In the genomic region with DNA sequence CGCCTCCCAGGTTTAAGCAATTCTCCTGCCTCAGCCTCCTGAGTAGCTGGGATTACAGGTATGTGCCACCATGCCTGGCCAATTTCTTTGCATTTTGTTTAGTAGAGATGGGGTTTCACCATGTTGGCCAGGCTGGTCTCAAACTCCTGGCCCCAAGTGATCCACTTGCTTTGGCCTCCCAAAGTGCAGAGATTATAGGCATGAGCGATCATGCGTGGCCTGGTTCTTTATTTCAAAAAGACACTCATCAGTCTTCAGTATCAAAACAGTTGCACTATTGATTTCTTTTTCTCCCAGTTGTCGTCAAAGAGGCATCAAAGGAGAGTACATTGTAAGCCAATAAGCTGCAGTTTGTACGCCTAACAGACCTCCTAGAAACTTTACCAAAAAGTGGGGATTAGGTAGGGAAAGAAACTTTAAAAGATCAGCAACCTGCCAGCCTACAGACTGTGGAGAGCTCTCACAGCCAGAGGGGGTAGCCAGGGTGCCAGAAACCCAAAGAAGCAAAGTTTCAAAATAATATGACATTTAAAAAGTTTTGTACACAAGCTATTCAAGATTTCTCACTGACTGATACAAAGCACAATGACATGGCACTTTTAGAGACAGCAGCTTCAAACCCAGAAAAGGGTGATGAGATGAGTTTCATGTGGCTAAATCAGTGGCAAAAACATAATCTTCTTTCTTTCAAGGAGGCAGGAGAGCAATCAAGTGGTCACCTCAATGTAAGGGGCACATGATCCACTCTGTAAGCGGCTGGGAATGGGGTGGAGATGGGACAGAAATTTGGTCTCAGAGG, we compare ENCODE assay signal across 25 cellular contexts.
A peak's percentile ranks its signal among the peaks of the same experiment; 100 is the strongest.
DNase-seq lines count a peak whose midpoint lies in the region; TF ChIP-seq lines count a peak whose summit lies in the region.
"Had no signal": no experiment of that assay in that cellular context is flagged by ENCODE, and none has a peak within 500 bp of the region (broad histone marks: within the 10 kb centered on the region; RNA-seq: fewer than 3 reads in every experiment).

No MANE protein-coding gene starts in this region.

- no peaks in the 10 kb centered on the region for H3K9me3 ChIP-seq in HEK293 (ENCODE audit: control insufficient read depth, insufficient read depth, low read depth, low read length)
- peaks cover 5% of the 10 kb centered on the region for H3K9me3 ChIP-seq in WERI-Rb-1 (ENCODE audit: severe bottlenecking)
- no peaks in the 10 kb centered on the region for H3K9me3 ChIP-seq in osteoblast (ENCODE audit: low read depth, low read length)
- H3K9me3 ChIP-seq: esophagus muscularis mucosa, gastroesophageal sphincter, MG63, psoas muscle had no signal

- CTCF ChIA-PET in HEK293 (lab: Yijun Ruan, JAX): interaction anchor here (1.5 kb wide), 1 partner anchor 47 kb away, joined by 3 read pairs; no protein-coding TSS in a partner anchor

- no peaks in the 10 kb centered on the region for H3K79me2 ChIP-seq in osteoblast (ENCODE audit: insufficient read depth, low read length)

- TF ChIP-seq CTCF in HEK293 (tag by site-specific recombination; IDR thresholded peaks at IDR 0.05) (no peak), WERI-Rb-1 (IDR thresholded peaks at IDR 0.05; ENCODE audit: low read depth, low read length) (no peak), osteoblast (IDR thresholded peaks at IDR 0.05; ENCODE audit: extremely low read depth, low read depth, low read length) (no peak), GM10266 (IDR thresholded peaks at IDR 0.05; ENCODE audit: control insufficient read depth, insufficient read depth, low read depth, missing control alignments) (no peak)

- H3K4me3 ChIP-seq in HEK293 (ENCODE audit: low read depth, low read length) (no peak overlapping the region), WERI-Rb-1 (ENCODE audit: low read depth, low read length) (no peak overlapping the region), osteoblast (ENCODE audit: insufficient read depth, low read length) (no peak overlapping the region)
- H3K4me3 ChIP-seq: esophagus muscularis mucosa, gastroesophageal sphincter, MG63, psoas muscle had no signal

- POLR2A ChIA-PET in HEK293 (lab: Yijun Ruan, JAX): interaction anchor here (1.4 kb wide), 1 partner anchor 11 kb away, joined by 5 read pairs; no protein-coding TSS in a partner anchor

- H3K27me3 ChIP-seq in WERI-Rb-1 (ENCODE audit: insufficient read depth, low read depth, severe bottlenecking): no peaks in the 10 kb centered on the region
- no peaks in the 10 kb centered on the region for H3K27me3 ChIP-seq in osteoblast (ENCODE audit: insufficient read depth, low read length)
- H3K27me3 ChIP-seq: esophagus muscularis mucosa, gastroesophageal sphincter, MG63 had no signal

- no peaks in the 10 kb centered on the region for H4K20me1 ChIP-seq in osteoblast (ENCODE audit: insufficient read depth, low read length)

- in situ Hi-C loops in ACHN (cut with HindIII; ENCODE audit: low pct_ligation_motif_present, low pct_unique_long_range_greater_than_20kb, low sequenced_read_pairs): no loop called here

- H2AFZ ChIP-seq in osteoblast (ENCODE audit: low read length): peak overlapping the region; percentile 58

- H3K4me1 ChIP-seq in HEK293 (ENCODE audit: control insufficient read depth, insufficient read depth, low read length): no peaks in the 10 kb centered on the region
- H3K4me1 ChIP-seq in osteoblast (ENCODE audit: insufficient read depth, low read length): peaks cover 47% of the 10 kb centered on the region

- H3K36me3 ChIP-seq in HEK293 (ENCODE audit: control insufficient read depth in 2 of 2, insufficient read depth in 1 of 2, low read length in 2 of 2) (no peaks in the 10 kb centered on the region), WERI-Rb-1 (no peaks in the 10 kb centered on the region), osteoblast (ENCODE audit: insufficient read depth, low read length) (no peaks in the 10 kb centered on the region)
- H3K36me3 ChIP-seq: esophagus muscularis mucosa, gastroesophageal sphincter, MG63 had no signal

- H3K27ac ChIP-seq in HEK293 (ENCODE audit: extremely low read depth, low read depth, low read length) (no peak overlapping the region), WERI-Rb-1 (no peak overlapping the region), osteoblast (ENCODE audit: low read depth, low read length) (peak overlapping the region; percentile 93)
- H3K27ac ChIP-seq: esophagus muscularis mucosa, gastroesophageal sphincter, psoas muscle had no signal

- DNase-seq in ACHN (peak; percentile 9), WERI-Rb-1 (peak; percentile 69), osteoblast (ENCODE audit: insufficient read length, low spot score, missing footprints) (no peak), anterior cingulate cortex (lab: John Stamatoyannopoulos, UW) (no peak), T-helper 1 cell (no peak), GM10266 (ENCODE audit: extremely low spot score) (no peak)
- no peak for DNase-seq in activated CD4-positive, alpha-beta T cell treated with anti-CD3 and anti-CD28 coated beads, Interleukin-2, amount 50 U/mL, for 1 hour
- DNase-seq: activated CD4-positive, alpha-beta T cell treated with anti-CD3 and anti-CD28 coated beads, Interleukin-2, amount 50 U/mL, for 4 hours; activated naive CD4-positive, alpha-beta T cell treated with Interleukin-2 at 50 U/mL for 16 hours; activated T-cell treated with anti-CD3 and anti-CD28 coated beads, Interleukin-2, amount 50 U/mL, for 1 hour; cerebellar nuclear complex; effector CD8-positive, alpha-beta T cell; HCEC 1CT; left colon; midbrain; NCI-H187; NCI-H526 treated with DMSO at 0.1 percent for 48 hours; psoas muscle; SHP77 treated with DMSO at 0.1 percent for 48 hours; small intestine; stimulated activated CD4-positive, alpha-beta T cell treated with anti-CD3 and anti-CD28 coated beads, Interleukin-4, amount 100 ng/mL, for 1 hour had no signal

- peak overlapping the region; percentile 80 for H3K4me2 ChIP-seq in osteoblast (ENCODE audit: insufficient read depth, low read length)

TF ChIP-seq in HEK293, 187 proteins besides CTCF, POLR2A, EP300 and RAD21:
- TF ChIP-seq MYNN (tag by site-specific recombination; IDR thresholded peaks at IDR 0.05; ENCODE audit: borderline replicate concordance) (no peak), ZNF558 (tag by site-specific recombination; IDR thresholded peaks at IDR 0.05) (no peak), ZNF19 (tag by site-specific recombination; IDR thresholded peaks at IDR 0.05; ENCODE audit: low read depth) (no peak), ZNF701 (tag by site-specific recombination; IDR thresholded peaks at IDR 0.05) (no peak), ZNF768 (tag by site-specific recombination; IDR thresholded peaks at IDR 0.05) (no peak), GLIS1 (tag by site-specific recombination; IDR thresholded peaks at IDR 0.05) (0 out of 2 replicates have a peak, but pooled peaks have one; percentile 26), ZNF843 (tag by site-specific recombination; IDR thresholded peaks at IDR 0.05) (no peak), OVOL3 (tag by site-specific recombination; IDR thresholded peaks at IDR 0.05) (no peak)

Comparison
In these comparisons a context has a peak if more than half of its experiments do, and no peak if none do; other contexts are left out.
1. DNase-seq: peak in ACHN (single experiment) and WERI-Rb-1 (single experiment); none in osteoblast (single experiment), anterior cingulate cortex (0 of 58), T-helper 1 cell (0 of 5), activated CD4-positive, alpha-beta T cell treated with anti-CD3 and anti-CD28 coated beads, Interleukin-2, amount 50 U/mL, for 1 hour (single experiment) and GM10266 (single experiment).